ENCODE assay signal across 8 cellular contexts in genomic region chr17:16521070-16521727, GRCh38. TPM values are rescaled to one million over a fixed set of nuclear protein-coding genes. Genes with fewer than 3 reads are reported as not detected.
A peak's percentile ranks its signal among the peaks of the same experiment; 100 is the strongest.
DNase-seq lines count a peak whose midpoint lies in the region; ATAC-seq and TF ChIP-seq lines count a peak whose summit lies in the region.

No MANE protein-coding gene starts in this region.

- no peak overlapping the region for H3K4me3 ChIP-seq in mucosa of descending colon

- no peaks in the 10 kb centered on the region for H3K27me3 Mint-ChIP-seq in endothelial cell (ENCODE audit: unreplicated experiment)

- no peak overlapping the region for H3K27ac Mint-ChIP-seq in endothelial cell (ENCODE audit: unreplicated experiment)

- H3K4me3 Mint-ChIP-seq in endothelial cell (ENCODE audit: unreplicated experiment): no peak overlapping the region

- intact Hi-C loops in mucosa of descending colon (cut with DNase I, micrococcal nuclease): loop anchor here (2.0 to 5.0 kb wide), 2 partner anchors 66 to 69 kb away; no protein-coding TSS in a partner anchor

- H3K9me3 ChIP-seq in mucosa of descending colon: no peaks in the 10 kb centered on the region

- no peaks in the 10 kb centered on the region for H3K36me3 ChIP-seq in mucosa of descending colon (ENCODE audit: low read depth)

- DNase-seq in NK-92 treated with Interleukin-12 subunit alpha and Interleukin-12 subunit beta, amount 100 ng/mL, for 24 hours (lab: John Stamatoyannopoulos, UW): peak; percentile 6
- no peak for DNase-seq in NK-92 (lab: John Stamatoyannopoulos, UW; ENCODE audit: unreplicated experiment)
- DNase-seq in HS-5 (ENCODE audit: low read depth): peak; percentile 63
- peak; percentile 87 for DNase-seq in NOMO-1 treated with dmso at 0.1 percent for 144 hours (lab: John Stamatoyannopoulos, UW; ENCODE audit: unreplicated experiment)
- DNase-seq in activated CD8-positive, alpha-beta memory T cell treated with anti-CD3 and anti-CD28 coated beads for 24 hours: peak; percentile 76
- peak; percentile 71 for DNase-seq in endothelial cell (ENCODE audit: low spot score)
- DNase-seq in mucosa of descending colon: peak in 2 of 3 donors; percentile 64 to 76
- DNase-seq in stimulated activated CD8-positive, alpha-beta memory T cell treated with anti-CD3 and anti-CD28 coated beads, Interleukin-7, amount 100 ng/mL, for 4 hours (ENCODE audit: low read depth in 2 of 2): peak; percentile 32 to 36

- H3K4me1 ChIP-seq in mucosa of descending colon (ENCODE audit: low read depth): peaks cover 5% of the 10 kb centered on the region

- TF ChIP-seq CTCF in endothelial cell (IDR thresholded peaks at IDR 0.05; ENCODE audit: unreplicated experiment) (peak; percentile 80), mucosa of descending colon (IDR thresholded peaks at IDR 0.05) (peak; percentile 70)

- no peaks in the 10 kb centered on the region for H3K36me3 Mint-ChIP-seq in endothelial cell (ENCODE audit: low read depth, unreplicated experiment)

- ATAC-seq in mucosa of descending colon: peak; percentile 99

- H3K4me1 Mint-ChIP-seq in endothelial cell (ENCODE audit: unreplicated experiment): no peaks in the 10 kb centered on the region

- H3K9me3 Mint-ChIP-seq in endothelial cell (ENCODE audit: unreplicated experiment): no peaks in the 10 kb centered on the region

RNA-seq across cellular contexts. Expression of gene LRRC75A, which starts 29.2 kb away (rescaled TPM):
- total RNA-seq in endothelial cell (ENCODE audit: unreplicated experiment) (0.95 TPM), mucosa of descending colon (10 to 100 TPM; 37.1 to 85.7 (median 52.6) TPM)

RNA-seq across cellular contexts. Expression of gene ZNF287, which starts 47.8 kb away (rescaled TPM):
- total RNA-seq in endothelial cell (ENCODE audit: unreplicated experiment) (8.0 TPM), mucosa of descending colon (1 to 10 TPM in 2 of 3 donors, under 1 TPM in 1; 0.96 to 8.0 (median 4.8) TPM)

Comparison
In these comparisons a context has a peak if more than half of its experiments do, and no peak if none do; other contexts are left out.
1. RNA of gene LRRC75A, which starts 29.2 kb away (total RNA-seq): 37.1 to 85.7 TPM in mucosa of descending colon; 0.95 TPM in endothelial cell (single experiment); every median in the first group is over 10 times any median in the second.